In the genomic region with DNA sequence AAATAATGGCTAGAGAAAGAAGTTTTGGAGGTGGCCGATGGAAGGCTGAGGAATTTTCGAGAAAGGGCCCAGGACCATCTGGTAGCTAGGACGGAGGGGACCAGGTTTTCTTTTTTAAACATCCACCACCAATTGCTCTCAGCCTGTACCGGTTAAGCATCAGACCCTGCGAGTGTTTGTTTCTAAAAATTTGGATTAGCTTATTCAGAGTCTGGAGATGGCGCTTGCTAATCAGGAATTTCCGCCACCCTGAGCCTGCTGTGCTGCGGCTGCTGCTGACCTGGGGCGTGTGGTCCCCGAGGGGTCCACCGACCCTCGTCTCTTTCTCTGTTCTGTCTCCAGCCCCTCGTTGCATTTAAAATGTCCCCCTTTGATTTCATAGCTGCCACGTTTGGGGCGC, we compare ENCODE assay signal across 8 cellular contexts. TPM values are rescaled to one million over a fixed set of nuclear protein-coding genes. Genes with fewer than 3 reads are reported as not detected.
DNase-seq lines count a peak whose midpoint lies in the region; ATAC-seq and TF ChIP-seq lines count a peak whose summit lies in the region.

No MANE protein-coding gene starts in this region.

- H3K36me3 ChIP-seq in right atrium auricular region: no peaks in the 10 kb centered on the region
- no peaks in the 10 kb centered on the region for H3K36me3 ChIP-seq in vagina

- H3K4me1 ChIP-seq in right atrium auricular region: peaks cover 0 to 26% of the 10 kb centered on the region in 2 donors
- H3K4me1 ChIP-seq in vagina: peaks cover 52% of the 10 kb centered on the region

- H3K9me3 ChIP-seq in right atrium auricular region (no peaks in the 10 kb centered on the region), vagina (no peaks in the 10 kb centered on the region)

- peak overlapping the region; percentile 81 to 94 for H3K27ac Mint-ChIP-seq in activated naive CD4-positive, alpha-beta T cell treated with anti-CD3 and anti-CD28 coated beads, Interleukin-2, amount 50 U/mL, for 72 hours

- no peak for TF ChIP-seq POLR2A in vagina (IDR thresholded peaks at IDR 0.05)

- intact Hi-C loops in left cardiac atrium (cut with DNase I) (loop anchor here (2.0 to 10.0 kb wide), 3 partner anchors 39 to 101 kb away; no protein-coding TSS in a partner anchor), vagina (cut with DNase I) (loop anchor here (5.0 kb wide), 2 partner anchors 44 to 99 kb away; partner anchors contain the start of gene PLIN3)

- peak overlapping the region in 1 of 2 donors; percentile 23 for H3K27ac ChIP-seq in right atrium auricular region
- H3K27ac ChIP-seq in layer of hippocampus (ENCODE audit: low read depth, low read length): peak overlapping the region; percentile 66
- H3K27ac ChIP-seq in vagina: peak overlapping the region; percentile 65

- H3K27me3 ChIP-seq in right atrium auricular region (no peaks in the 10 kb centered on the region), layer of hippocampus (ENCODE audit: control insufficient read depth, insufficient read depth, low read length) (no peaks in the 10 kb centered on the region), vagina (no peaks in the 10 kb centered on the region)

- ATAC-seq in left cardiac atrium (no peak), GM18858 (IDR thresholded peaks at IDR 0.05; ENCODE audit: unreplicated experiment) (no peak), GM19351 (IDR thresholded peaks at IDR 0.05; ENCODE audit: unreplicated experiment) (no peak), HG03045 (IDR thresholded peaks at IDR 0.05; ENCODE audit: unreplicated experiment) (no peak)
- ATAC-seq in activated naive CD4-positive, alpha-beta T cell treated with anti-CD3 and anti-CD28 coated beads, Interleukin-2, amount 50 U/mL, for 72 hours: no peak

- TF ChIP-seq CTCF in right atrium auricular region (IDR thresholded peaks at IDR 0.05): no peak
- TF ChIP-seq CTCF in vagina (IDR thresholded peaks at IDR 0.05): no peak

- H3K36me3 Mint-ChIP-seq in activated naive CD4-positive, alpha-beta T cell treated with anti-CD3 and anti-CD28 coated beads, Interleukin-2, amount 50 U/mL, for 72 hours: peaks cover 53 to 58% of the 10 kb centered on the region in 2 donors

- DNase-seq in right atrium auricular region (ENCODE audit: low spot score): no peak
- no peak for DNase-seq in left cardiac atrium
- DNase-seq in activated naive CD4-positive, alpha-beta T cell treated with anti-CD3 and anti-CD28 coated beads, Interleukin-2, amount 50 U/mL, for 72 hours (ENCODE audit: low spot score in 2 of 2): no peak
- no peak for DNase-seq in vagina (ENCODE audit: extremely low spot score in 2 of 2)

- H3K9me3 Mint-ChIP-seq in activated naive CD4-positive, alpha-beta T cell treated with anti-CD3 and anti-CD28 coated beads, Interleukin-2, amount 50 U/mL, for 72 hours: no peaks in the 10 kb centered on the region

- H3K4me3 ChIP-seq in right atrium auricular region: peak overlapping the region; percentile 12 to 64
- H3K4me3 ChIP-seq in vagina: peak overlapping the region; percentile 58 to 76

RNA-seq across cellular contexts. Expression of gene UHRF1, which starts 2.0 kb away (rescaled TPM):
- total RNA-seq in right atrium auricular region (under 1 TPM; 0.28 to 0.33 TPM), left cardiac atrium (1 to 10 TPM; 1.2 to 3.6 TPM), vagina (2.0 TPM)
- 100 to 1,000 TPM in 1 of 2 donors, 10 to 100 TPM in 1; 79.5 to 157 TPM for total RNA-seq in activated naive CD4-positive, alpha-beta T cell treated with anti-CD3 and anti-CD28 coated beads, Interleukin-2, amount 50 U/mL, for 72 hours

RNA-seq across cellular contexts. Expression of gene ARRDC5, which starts 8.6 kb away (rescaled TPM):
- not detected for total RNA-seq in right atrium auricular region
- under 1 TPM in 1 of 2 donors, not detected in 1; 0.18 TPM for total RNA-seq in left cardiac atrium
- total RNA-seq in activated naive CD4-positive, alpha-beta T cell treated with anti-CD3 and anti-CD28 coated beads, Interleukin-2, amount 50 U/mL, for 72 hours: under 1 TPM in 1 of 2 donors, not detected in 1; 0.39 TPM
- total RNA-seq in vagina: 0.98 TPM

RNA-seq across cellular contexts. Expression of gene PLIN3, which starts 43.8 kb away (rescaled TPM):
- total RNA-seq in right atrium auricular region (10 to 100 TPM; 23.3 to 27.2 TPM), left cardiac atrium (10 to 100 TPM; 25.3 to 35.1 TPM), vagina (93.8 TPM)
- total RNA-seq in activated naive CD4-positive, alpha-beta T cell treated with anti-CD3 and anti-CD28 coated beads, Interleukin-2, amount 50 U/mL, for 72 hours: 10 to 100 TPM; 47.5 TPM

RNA-seq across cellular contexts. Expression of gene KDM4B, which starts 57.6 kb away (rescaled TPM):
- 10 to 100 TPM; 17.6 to 26.0 TPM for total RNA-seq in right atrium auricular region
- total RNA-seq in left cardiac atrium: 10 to 100 TPM; 22.2 to 27.8 TPM
- total RNA-seq in activated naive CD4-positive, alpha-beta T cell treated with anti-CD3 and anti-CD28 coated beads, Interleukin-2, amount 50 U/mL, for 72 hours: 10 to 100 TPM; 21.0 to 44.8 TPM
- 59.7 TPM for total RNA-seq in vagina

Comparison
In these comparisons a context has a peak if more than half of its experiments do, and no peak if none do; other contexts are left out.
1. RNA of gene UHRF1, which starts 2.0 kb away (total RNA-seq): 79.5 to 157 TPM in activated naive CD4-positive, alpha-beta T cell treated with anti-CD3 and anti-CD28 coated beads, Interleukin-2, amount 50 U/mL, for 72 hours; 1.2 to 3.6 TPM in left cardiac atrium, 2.0 TPM in vagina (single experiment) and 0.28 to 0.33 TPM in right atrium auricular region; every median in the first group is over 10 times any median in the second.